ENCODE assay signal across 26 cellular contexts in the genomic region with DNA sequence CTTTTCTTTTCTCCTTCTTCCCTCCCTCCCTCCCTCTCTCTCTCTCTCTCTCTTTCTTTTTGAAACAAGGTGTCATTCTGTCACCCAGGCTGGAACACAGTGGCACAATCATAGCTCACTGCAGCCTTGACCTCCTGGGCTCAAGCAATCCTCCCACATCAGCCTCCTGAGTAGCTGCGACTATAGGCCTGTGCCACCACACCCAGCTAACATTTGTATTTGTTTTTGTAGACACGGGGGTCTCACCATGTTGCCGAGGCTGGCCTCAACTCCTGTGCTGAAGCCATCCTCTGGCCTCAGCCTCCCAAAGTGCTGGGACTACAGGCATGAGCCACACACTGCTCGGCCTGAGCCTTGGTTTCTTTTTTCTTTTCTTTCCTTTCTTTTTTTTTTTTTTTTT. TPM values are rescaled to one million over a fixed set of nuclear protein-coding genes. Genes with fewer than 3 reads are reported as not detected.
A peak's percentile ranks its signal among the peaks of the same experiment; 100 is the strongest.
DNase-seq lines count a peak whose midpoint lies in the region; ATAC-seq, FAIRE-seq and TF ChIP-seq lines count a peak whose summit lies in the region.
"Had no signal": no experiment of that assay in that cellular context is flagged by ENCODE, and none has a peak within 500 bp of the region (broad histone marks: within the 10 kb centered on the region; RNA-seq: fewer than 3 reads in every experiment).

No MANE protein-coding gene starts in this region.

- intact Hi-C loops in left ventricle myocardium superior (cut with micrococcal nuclease) (loop anchor here (2.0 kb wide), 1 partner anchor 157 kb away; no protein-coding TSS in a partner anchor), psoas muscle (cut with DNase I) (loop anchor here (5.0 to 10.0 kb wide), 4 partner anchors 78 to 268 kb away; no protein-coding TSS in a partner anchor)

- H3K4me1 Mint-ChIP-seq in GM23338: peaks cover 17% of the 10 kb centered on the region
- no peaks in the 10 kb centered on the region for H3K4me1 Mint-ChIP-seq in astrocyte (ENCODE audit: low read depth, unreplicated experiment)
- H3K4me1 Mint-ChIP-seq: stimulated activated memory B cell treated with anti-CD40 and anti-IgM and Interleukin-4, amounts not matched to agents 10 μg/mL and 1 μg/mL and 100 μg/mL, for 72 hours had no signal

- H3K79me2 ChIP-seq in GM23338 (replicated peaks; ENCODE audit: insufficient read depth) (no peaks in the 10 kb centered on the region), astrocyte (ENCODE audit: insufficient read depth, low read length) (no peaks in the 10 kb centered on the region), mesendoderm (ENCODE audit: control insufficient read depth, insufficient read depth, low read length) (no peaks in the 10 kb centered on the region)

- H3K9me3 Mint-ChIP-seq in GM23338 (no peaks in the 10 kb centered on the region), astrocyte (ENCODE audit: unreplicated experiment) (peaks cover 2% of the 10 kb centered on the region)
- H3K9me3 Mint-ChIP-seq: activated naive CD4-positive, alpha-beta T cell treated with anti-CD3 and anti-CD28 coated beads, Interleukin-2, amount 50 U/mL, for 24 hours; effector memory CD8-positive, alpha-beta T cell; IgD-negative memory B cell; neural crest cell; stimulated activated memory B cell treated with anti-CD40 and anti-IgM and Interleukin-4, amounts not matched to agents 10 μg/mL and 1 μg/mL and 100 μg/mL, for 72 hours had no signal

- H4K5ac ChIP-seq in mesendoderm (ENCODE audit: low read length): no peak overlapping the region

- no peak overlapping the region for H4K8ac ChIP-seq in mesendoderm (ENCODE audit: low read depth, low read length)

- H3K18ac ChIP-seq in mesendoderm (ENCODE audit: low read length): no peak overlapping the region

- no peaks in the 10 kb centered on the region for H3K79me1 ChIP-seq in mesendoderm (ENCODE audit: low read length)

- H3K4ac ChIP-seq in mesendoderm (ENCODE audit: low read depth, low read length): no peak overlapping the region

- 72 to 86% (median 83%) methylated on average over 4 of the region's 4 CpGs for WGBS in psoas muscle, 3 donors
- no CpG with 5 or more reads among the region's 4 CpGs for WGBS in mesendoderm (ENCODE audit: extremely low coverage, insufficient coverage, low lambda C conversion rate)

- H3K4me3 ChIP-seq in GM23338: no peak overlapping the region
- no peak overlapping the region for H3K4me3 ChIP-seq in astrocyte (ENCODE audit: insufficient read depth, low read depth, low read length)
- H3K4me3 ChIP-seq in psoas muscle: no peak overlapping the region
- H3K4me3 ChIP-seq in mesendoderm (ENCODE audit: low read length): no peak overlapping the region
- H3K4me3 ChIP-seq: coronary artery, upper lobe of left lung had no signal

- ATAC-seq in GM23338 (no peak), left ventricle myocardium superior (peak; percentile 3), psoas muscle (peak in 2 of 4 donors; percentile 16 to 43), GM21367 (IDR thresholded peaks at IDR 0.05; ENCODE audit: unreplicated experiment) (no peak)
- ATAC-seq: Panc1; stimulated activated memory B cell treated with anti-CD40 and anti-IgM and Interleukin-4, amounts not matched to agents 10 μg/mL and 1 μg/mL and 100 μg/mL, for 72 hours had no signal

- H2AFZ ChIP-seq in GM23338: peak overlapping the region; percentile 88; the same call in 1 of the 2 replicates
- no peak overlapping the region for H2AFZ ChIP-seq in astrocyte (ENCODE audit: low read depth, low read length)

- H3K36me3 Mint-ChIP-seq in GM23338 (ENCODE audit: low read depth) (no peaks in the 10 kb centered on the region), astrocyte (ENCODE audit: low read depth, unreplicated experiment) (no peaks in the 10 kb centered on the region)
- H3K36me3 Mint-ChIP-seq: activated naive CD4-positive, alpha-beta T cell treated with anti-CD3 and anti-CD28 coated beads, Interleukin-2, amount 50 U/mL, for 24 hours; stimulated activated memory B cell treated with anti-CD40 and anti-IgM and Interleukin-4, amounts not matched to agents 10 μg/mL and 1 μg/mL and 100 μg/mL, for 72 hours had no signal

- H3K9ac ChIP-seq in astrocyte (ENCODE audit: low read length) (peak overlapping the region; percentile 10), mesendoderm (ENCODE audit: low read length) (no peak overlapping the region)

- H3K27me3 ChIP-seq in GM23338 (ENCODE audit: insufficient read depth): no peaks in the 10 kb centered on the region
- H3K27me3 ChIP-seq in astrocyte (ENCODE audit: insufficient read depth, low read length): no peaks in the 10 kb centered on the region
- H3K27me3 ChIP-seq in psoas muscle (ENCODE audit: insufficient read depth in 3 of 3, low read length in 2 of 3): no peaks in the 10 kb centered on the region
- no peaks in the 10 kb centered on the region for H3K27me3 ChIP-seq in mesendoderm (ENCODE audit: insufficient read depth, low read length, poor library complexity)
- H3K27me3 ChIP-seq: upper lobe of left lung had no signal

- H3K4me1 ChIP-seq in GM23338 (ENCODE audit: insufficient read depth): peaks cover 11% of the 10 kb centered on the region
- peaks cover 3% of the 10 kb centered on the region for H3K4me1 ChIP-seq in astrocyte (ENCODE audit: insufficient read depth, low read length)
- H3K4me1 ChIP-seq in psoas muscle: peaks cover 14% of the 10 kb centered on the region
- H3K4me1 ChIP-seq in mesendoderm (ENCODE audit: control insufficient read depth, low read depth, low read length): peaks cover 3% of the 10 kb centered on the region

- no peak overlapping the region for H2BK5ac ChIP-seq in mesendoderm (ENCODE audit: low read length)

- H3K36me3 ChIP-seq in GM23338 (ENCODE audit: insufficient read depth) (no peaks in the 10 kb centered on the region), astrocyte (ENCODE audit: insufficient read depth, low read length) (no peaks in the 10 kb centered on the region), psoas muscle (ENCODE audit: insufficient read depth in 1 of 2, low read depth in 1 of 2) (no peaks in the 10 kb centered on the region), mesendoderm (ENCODE audit: control insufficient read depth, insufficient read depth, low read length) (no peaks in the 10 kb centered on the region)
- H3K36me3 ChIP-seq: upper lobe of left lung had no signal

- no peak for DNase-seq in GM23338 (ENCODE audit: low spot score)
- no peak for DNase-seq in astrocyte (ENCODE audit: low read depth)
- DNase-seq in left ventricle myocardium superior: peak; percentile 20
- DNase-seq in psoas muscle: peak in 1 of 2 donors; percentile 32
- DNase-seq in central memory CD4-positive, alpha-beta T cell: no peak
- no peak for DNase-seq in mesendoderm
- no peak for DNase-seq in occipital lobe (lab: John Stamatoyannopoulos, UW)
- DNase-seq: activated CD4-positive, alpha-beta T cell treated with anti-CD3 and anti-CD28 coated beads for 4 hours; activated CD8-positive, alpha-beta T cell treated with anti-CD3 and anti-CD28 coated beads, Interleukin-2, amount 10 ng/mL, durations not matched to agents 7 days and 5 days; COR-L47; effector memory CD8-positive, alpha-beta T cell; NCI-H146; NCI-H226; NCI-H748 treated with DMSO at 0.1 percent for 48 hours; SHP77 treated with DMSO at 0.1 percent for 48 hours; upper lobe of left lung had no signal

- H3K27me3 Mint-ChIP-seq in GM23338 (ENCODE audit: insufficient read depth, low read depth, poor library complexity): peaks cover 12% of the 10 kb centered on the region
- H3K27me3 Mint-ChIP-seq in astrocyte (ENCODE audit: low read depth, unreplicated experiment): peaks cover 8% of the 10 kb centered on the region
- H3K27me3 Mint-ChIP-seq: activated naive CD4-positive, alpha-beta T cell treated with anti-CD3 and anti-CD28 coated beads, Interleukin-2, amount 50 U/mL, for 24 hours; effector memory CD8-positive, alpha-beta T cell; stimulated activated memory B cell treated with anti-CD40 and anti-IgM and Interleukin-4, amounts not matched to agents 10 μg/mL and 1 μg/mL and 100 μg/mL, for 72 hours had no signal

- 0 out of 2 replicates have a peak, but pooled peaks cover 2% of the 10 kb centered on the region for H3F3A ChIP-seq in GM23338 (replicated peaks; ENCODE audit: low read depth)

- H2BK15ac ChIP-seq in mesendoderm (replicated peaks; ENCODE audit: low read depth): no peak overlapping the region

- H3K27ac ChIP-seq in GM23338 (ENCODE audit: low read depth): no peak overlapping the region
- no peak overlapping the region for H3K27ac ChIP-seq in astrocyte (ENCODE audit: low read depth, low read length)
- peak overlapping the region; percentile 93 for H3K27ac ChIP-seq in psoas muscle
- no peak overlapping the region for H3K27ac ChIP-seq in mesendoderm (ENCODE audit: low read depth, low read length)
- H3K27ac ChIP-seq: coronary artery, upper lobe of left lung, VCaP had no signal

- H3K27ac Mint-ChIP-seq in GM23338 (no peak overlapping the region), astrocyte (ENCODE audit: unreplicated experiment) (no peak overlapping the region)
- H3K27ac Mint-ChIP-seq: stimulated activated memory B cell treated with anti-CD40 and anti-IgM and Interleukin-4, amounts not matched to agents 10 μg/mL and 1 μg/mL and 100 μg/mL, for 72 hours had no signal

- H3K23ac ChIP-seq in mesendoderm (ENCODE audit: low read length): no peak overlapping the region

- no peak overlapping the region for H2BK120ac ChIP-seq in mesendoderm (ENCODE audit: low read depth, low read length)

- no peak overlapping the region for H3K4me3 Mint-ChIP-seq in GM23338
- H3K4me3 Mint-ChIP-seq in astrocyte (ENCODE audit: unreplicated experiment): no peak overlapping the region
- H3K4me3 Mint-ChIP-seq: activated CD8-positive, alpha-beta T cell treated with anti-CD3 and anti-CD28 coated beads, Interleukin-2, amount 10 ng/mL, durations not matched to agents 7 days and 5 days; activated naive CD4-positive, alpha-beta T cell treated with anti-CD3 and anti-CD28 coated beads, Interleukin-2, amount 50 U/mL, for 24 hours; IgD-negative memory B cell; neural crest cell; stimulated activated memory B cell treated with anti-CD40 and anti-IgM and Interleukin-4, amounts not matched to agents 10 μg/mL and 1 μg/mL and 100 μg/mL, for 72 hours had no signal

- H3K9me3 ChIP-seq in astrocyte (ENCODE audit: insufficient read depth, low read depth, low read length): no peaks in the 10 kb centered on the region
- no peaks in the 10 kb centered on the region for H3K9me3 ChIP-seq in psoas muscle
- H3K9me3 ChIP-seq: upper lobe of left lung had no signal

- H3K4me2 ChIP-seq in GM23338 (no peak overlapping the region), astrocyte (ENCODE audit: low read length) (no peak overlapping the region), mesendoderm (ENCODE audit: low read length) (no peak overlapping the region)

- H4K20me1 ChIP-seq in GM23338 (replicated peaks; ENCODE audit: insufficient read depth): no peaks in the 10 kb centered on the region
- H4K20me1 ChIP-seq in astrocyte (ENCODE audit: insufficient read depth, low read length): no peaks in the 10 kb centered on the region

- H3K56ac ChIP-seq in mesendoderm (ENCODE audit: low read length): no peak overlapping the region

- H2AK5ac ChIP-seq in mesendoderm (ENCODE audit: low read length): no peak overlapping the region

- H3K9me2 ChIP-seq in GM23338 (ENCODE audit: insufficient read depth): no peaks in the 10 kb centered on the region

- no peak for TF ChIP-seq CTCF in GM23338 (conservative IDR thresholded peaks at IDR 0.05; ENCODE audit: low read depth in 2 of 2)
- TF ChIP-seq CTCF in astrocyte (IDR thresholded peaks at IDR 0.05; ENCODE audit: insufficient read depth, low read depth, low read length): no peak
- no peak for TF ChIP-seq CTCF in psoas muscle (IDR thresholded peaks at IDR 0.05)

- no peak for FAIRE-seq in astrocyte (lab: Jason Lieb, UNC)
- FAIRE-seq: bronchial epithelial cell, GM12891 had no signal

RNA-seq across cellular contexts. Expression of gene PLPP7, which starts 45.8 kb away (rescaled TPM):
- total RNA-seq in GM23338 (2014; rRNA removed; shearing (Covaris generic)): 2.4 and 4.4 TPM in 2 replicates
- polyA plus RNA-seq in GM23338 (2016; fragmentation: Nextera tagmentation; extraction: Ambion mirVana) (1.6 and 2.0 TPM in 2 replicates), psoas muscle (100 to 1,000 TPM in 1 of 3 donors, 10 to 100 TPM in 2; 19.4 to 156 (median 90.5) TPM)
- total RNA-seq in astrocyte (0.20 and 0.65 TPM in 2 replicates), left ventricle myocardium superior (127 TPM), psoas muscle (100 to 1,000 TPM in 2 of 4 donors, 10 to 100 TPM in 2; 31.0 to 131 (median 94.5) TPM), occipital lobe (5.5 TPM)
- 0.56 TPM for polyA plus RNA-seq in mesendoderm (2013, experiment 1 of 2)
- 0.62 TPM for polyA plus RNA-seq in mesendoderm (2013, experiment 2 of 2)
- total RNA-seq: bronchial epithelial cell had no signal

RNA-seq across cellular contexts. Expression of gene PRRC2B, which starts 58.5 kb away (rescaled TPM):
- 171 and 193 TPM in 2 replicates for total RNA-seq in GM23338 (2014; rRNA removed; shearing (Covaris generic))
- polyA plus RNA-seq in GM23338 (2016; fragmentation: Nextera tagmentation; extraction: Ambion mirVana) (41.4 and 45.0 TPM in 2 replicates), psoas muscle (10 to 100 TPM; 22.7 to 42.1 (median 27.5) TPM)
- total RNA-seq in astrocyte (260 and 292 TPM in 2 replicates), left ventricle myocardium superior (144 TPM), psoas muscle (100 to 1,000 TPM in 1 of 4 donors, 10 to 100 TPM in 3; 63.6 to 114 (median 78.7) TPM), occipital lobe (118 TPM)
- polyA plus RNA-seq in mesendoderm (2013, experiment 1 of 2): 62.7 TPM
- polyA plus RNA-seq in mesendoderm (2013, experiment 2 of 2): 70.0 TPM

RNA-seq across cellular contexts. Expression of gene FAM78A, which starts 59.0 kb away (rescaled TPM):
- total RNA-seq in GM23338 (2014; rRNA removed; shearing (Covaris generic)): 2.1 and 2.2 TPM in 2 replicates
- polyA plus RNA-seq in GM23338 (2016; fragmentation: Nextera tagmentation; extraction: Ambion mirVana) (0.57 and 0.75 TPM in 2 replicates), psoas muscle (10 to 100 TPM in 1 of 3 donors, 1 to 10 TPM in 2; 4.3 to 11.5 (median 5.3) TPM)
- total RNA-seq in astrocyte (0.73 and 1.1 TPM in 2 replicates), left ventricle myocardium superior (69.1 TPM), psoas muscle (10 to 100 TPM in 3 of 4 donors, 1 to 10 TPM in 1; 6.1 to 17.6 (median 14.2) TPM), occipital lobe (1.7 TPM)
- 0.32 TPM for polyA plus RNA-seq in mesendoderm (2013, experiment 1 of 2)
- polyA plus RNA-seq in mesendoderm (2013, experiment 2 of 2): 0.28 TPM
